ENCODE assay signal across 2 cellular contexts in genomic region chr20:54139188-54139587, GRCh38.
TF ChIP-seq lines count a peak whose summit lies in the region.

No MANE protein-coding gene starts in this region.

TF ChIP-seq in HEK293, 187 proteins besides CTCF, POLR2A, EP300 and RAD21 (continued from another document):
- TF ChIP-seq PRDM10 (tag by site-specific recombination; IDR thresholded peaks at IDR 0.05) (no peak), ZNF585B (tag by site-specific recombination; IDR thresholded peaks at IDR 0.05) (no peak), ZNF221 (tag by site-specific recombination; IDR thresholded peaks at IDR 0.05; ENCODE audit: borderline replicate concordance) (no peak)

TF ChIP-seq in GM12878, 131 proteins besides CTCF, POLR2A, EP300 and RAD21 (continued from another document):
- no peak for TF ChIP-seq ZNF592 (IDR thresholded peaks at IDR 0.05)
- TF ChIP-seq ASH2L (IDR thresholded peaks at IDR 0.05; ENCODE audit: borderline replicate concordance, low read depth) = no peak
- TF ChIP-seq TCF7 (IDR thresholded peaks at IDR 0.05; ENCODE audit: borderline replicate concordance) = no peak
- no peak for TF ChIP-seq SRF (IDR thresholded peaks at IDR 0.05; ENCODE audit: low read depth in 2 of 2, low read length in 2 of 2)
- no peak for TF ChIP-seq MTA3 (IDR thresholded peaks at IDR 0.05; ENCODE audit: borderline replicate concordance, low read length)
- TF ChIP-seq E2F8 (IDR thresholded peaks at IDR 0.05; ENCODE audit: low read depth, partially characterized antibody) = no peak
